ENCODE assay signal across 8 cellular contexts in the genomic region with DNA sequence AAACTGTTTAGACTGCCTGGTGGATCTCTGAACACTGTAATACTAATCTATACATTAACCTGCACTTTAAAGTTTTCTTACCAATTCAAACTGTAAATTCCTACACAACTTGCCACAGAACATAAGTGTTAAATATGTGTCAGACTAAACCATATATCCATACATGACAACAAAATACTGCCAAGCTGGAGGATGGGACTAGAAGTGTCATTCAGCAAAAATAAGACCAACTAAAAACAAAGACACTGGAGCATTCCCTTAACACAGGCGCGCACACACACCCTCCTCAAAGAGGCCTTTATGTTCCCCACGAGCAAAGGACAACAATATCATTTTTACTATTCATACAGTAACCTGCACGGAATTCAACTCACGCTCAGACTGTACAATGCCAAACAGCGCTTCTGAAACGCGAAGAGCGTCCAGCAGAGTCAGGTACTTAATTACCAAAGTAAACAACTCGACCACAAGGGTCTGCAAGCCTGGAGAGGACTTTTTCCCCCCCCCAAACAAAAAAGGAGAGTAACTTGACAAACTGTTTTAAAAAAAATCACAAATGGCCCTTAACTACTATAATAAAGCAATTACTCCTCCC. TPM values are rescaled to one million over a fixed set of nuclear protein-coding genes. Genes with fewer than 3 reads are reported as not detected.
A peak's percentile ranks its signal among the peaks of the same experiment; 100 is the strongest.
DNase-seq lines count a peak whose midpoint lies in the region; ATAC-seq and TF ChIP-seq lines count a peak whose summit lies in the region.

No MANE protein-coding gene starts in this region.

- no peak overlapping the region for H3K9ac ChIP-seq in trophoblast cell (ENCODE audit: low read length)

- POLR2A ChIA-PET in activated CD4-positive, alpha-beta T cell treated with anti-CD3 and anti-CD28 coated beads for 36 hours (lab: Charles Lee), result interaction anchor here (0.9 to 1.0 kb wide), 2 partner anchors 17 to 120 kb away, joined by 3 to 4 read pairs; a partner anchor contains a TSS

- no peak overlapping the region for H3K23ac ChIP-seq in trophoblast cell (ENCODE audit: low read length)

- peaks cover 7% of the 10 kb centered on the region for H3K79me1 ChIP-seq in trophoblast cell (ENCODE audit: low read length)

- H3K4me2 ChIP-seq in trophoblast cell (ENCODE audit: low read length), result peak overlapping the region; percentile 91

- H3K14ac ChIP-seq in trophoblast cell (ENCODE audit: low read length), result no peak overlapping the region

- peak overlapping the region; percentile 85 for H3K4ac ChIP-seq in trophoblast cell (ENCODE audit: low read depth, low read length)

- 0 to 2% methylated on average over 10 of the region's 10 CpGs for WGBS in esophagus squamous epithelium, 2 donors
- no CpG with 5 or more reads among the region's 10 CpGs for WGBS in trophoblast cell (ENCODE audit: extremely low coverage, insufficient coverage, insufficient read length)

- H3K4me1 ChIP-seq in SJCRH30 (peaks cover 5% of the 10 kb centered on the region; the same call in 1 of the 2 replicates), esophagus squamous epithelium (peaks cover 0 to 35% (median 15%) of the 10 kb centered on the region in 3 donors), trophoblast cell (ENCODE audit: control insufficient read depth in 1 of 2, insufficient read depth in 2 of 2, low read length in 2 of 2) (peaks cover 0 to 3% of the 10 kb centered on the region in 2 experiments)

- H2BK120ac ChIP-seq in trophoblast cell (ENCODE audit: insufficient read depth, low read length, poor library complexity), result no peak overlapping the region

- intact Hi-C loops in activated CD4-positive, alpha-beta T cell treated with anti-CD3 and anti-CD28 coated beads for 36 hours (cut with DNase I, micrococcal nuclease), result loop anchor here (1.0 to 2.0 kb wide), 2 partner anchors 70 to 120 kb away; a partner anchor contains a TSS
- intact Hi-C loops in esophagus squamous epithelium (cut with DNase I), result no loop called here

- H3K9me3 Mint-ChIP-seq in activated CD4-positive, alpha-beta T cell treated with anti-CD3 and anti-CD28 coated beads for 36 hours (ENCODE audit: low read depth), result no peaks in the 10 kb centered on the region

- H3K27me3 ChIP-seq in SJCRH30 (no peaks in the 10 kb centered on the region), esophagus squamous epithelium (no peaks in the 10 kb centered on the region), trophoblast cell (ENCODE audit: insufficient read depth, low read length) (no peaks in the 10 kb centered on the region)

- peaks cover 29% of the 10 kb centered on the region for H3K4me1 Mint-ChIP-seq in activated CD4-positive, alpha-beta T cell treated with anti-CD3 and anti-CD28 coated beads for 36 hours

- no peaks in the 10 kb centered on the region for H3K27me3 Mint-ChIP-seq in activated CD4-positive, alpha-beta T cell treated with anti-CD3 and anti-CD28 coated beads for 36 hours

- no peak overlapping the region for H2BK5ac ChIP-seq in trophoblast cell (ENCODE audit: low read depth, low read length, poor library complexity)

- peaks cover 14% of the 10 kb centered on the region for H3K79me2 ChIP-seq in trophoblast cell (ENCODE audit: control insufficient read depth, insufficient read depth, low read length, poor library complexity)

- no peaks in the 10 kb centered on the region for H3K36me3 ChIP-seq in SJCRH30
- no peaks in the 10 kb centered on the region for H3K36me3 ChIP-seq in esophagus squamous epithelium
- H3K36me3 ChIP-seq in trophoblast cell (ENCODE audit: control insufficient read depth in 1 of 2, insufficient read depth in 2 of 2, low read length in 2 of 2), result no peaks in the 10 kb centered on the region

- H4K91ac ChIP-seq in trophoblast cell (ENCODE audit: low read depth, low read length), result no peak overlapping the region

- no peak for TF ChIP-seq CTCF in esophagus squamous epithelium (IDR thresholded peaks at IDR 0.05)

- H3K4me3 ChIP-seq in SJCRH30 (peak overlapping the region; percentile 83), esophagus squamous epithelium (peak overlapping the region; percentile 70 to 99 (median 96)), trophoblast cell (ENCODE audit: low read depth, low read length) (no peak overlapping the region)

- H3K27ac Mint-ChIP-seq in activated CD4-positive, alpha-beta T cell treated with anti-CD3 and anti-CD28 coated beads for 36 hours, result peak overlapping the region; percentile 92

- H3K18ac ChIP-seq in trophoblast cell (ENCODE audit: low read length), result no peak overlapping the region

- no peak for TF ChIP-seq POLR2A in esophagus squamous epithelium (IDR thresholded peaks at IDR 0.05)

- H3K9me3 ChIP-seq in SJCRH30 (replicated peaks), result no peaks in the 10 kb centered on the region
- H3K9me3 ChIP-seq in esophagus squamous epithelium, result no peaks in the 10 kb centered on the region
- H3K9me3 ChIP-seq in trophoblast cell (ENCODE audit: insufficient read depth, low read depth, low read length), result no peaks in the 10 kb centered on the region

- H4K8ac ChIP-seq in trophoblast cell (ENCODE audit: low read depth, low read length), result no peak overlapping the region

- H3K36me3 Mint-ChIP-seq in activated CD4-positive, alpha-beta T cell treated with anti-CD3 and anti-CD28 coated beads for 36 hours (ENCODE audit: low read depth), result no peaks in the 10 kb centered on the region

- peak; percentile 13 for ATAC-seq in activated CD4-positive, alpha-beta T cell treated with anti-CD3 and anti-CD28 coated beads for 36 hours
- ATAC-seq in HG03378 (IDR thresholded peaks at IDR 0.05; ENCODE audit: unreplicated experiment), result no peak

- H3K4me3 Mint-ChIP-seq in activated CD4-positive, alpha-beta T cell treated with anti-CD3 and anti-CD28 coated beads for 36 hours, result peak overlapping the region; percentile 95

- H2AK5ac ChIP-seq in trophoblast cell (ENCODE audit: low read length), result no peak overlapping the region

- no peak overlapping the region for H4K12ac ChIP-seq in trophoblast cell (ENCODE audit: low read depth, low read length)

- no peak overlapping the region for H2AFZ ChIP-seq in trophoblast cell (ENCODE audit: insufficient read depth, low read length, poor library complexity)

- CTCF ChIA-PET in activated CD4-positive, alpha-beta T cell treated with anti-CD3 and anti-CD28 coated beads for 36 hours (lab: Charles Lee), result interaction anchor here (0.6 kb wide), 1 partner anchor 1317 kb away, joined by 3 read pairs; no protein-coding TSS in a partner anchor

- H3K27ac ChIP-seq in SJCRH30 (peak overlapping the region; percentile 46; the same call in 1 of the 2 replicates), esophagus squamous epithelium (peak overlapping the region; percentile 85 to 95 (median 93)), trophoblast cell (ENCODE audit: low read depth, low read length) (no peak overlapping the region)

- no peak overlapping the region for H2BK12ac ChIP-seq in trophoblast cell (ENCODE audit: low read length)

- no peak for DNase-seq in activated CD4-positive, alpha-beta T cell treated with anti-CD3 and anti-CD28 coated beads for 36 hours
- no peak for DNase-seq in activated CD4-positive, alpha-beta T cell treated with anti-CD3 and anti-CD28 coated beads for 4 hours
- DNase-seq in SJCRH30, result peak in 1 of 2 experiments; percentile 20
- DNase-seq in esophagus squamous epithelium (lab: John Stamatoyannopoulos, UW), result no peak
- DNase-seq in trophoblast cell, result peak in 1 of 2 donors; percentile 23
- DNase-seq in glomerular visceral epithelial cell (ENCODE audit: extremely low spot score), result no peak
- DNase-seq in activated gamma-delta T cell (lab: John Stamatoyannopoulos, UW), result no peak

RNA-seq across cellular contexts. Expression of a gene that starts 1.1 kb away (rescaled TPM):
- total RNA-seq in activated CD4-positive, alpha-beta T cell treated with anti-CD3 and anti-CD28 coated beads for 36 hours, result 10 to 100 TPM; 40.0 to 52.9 TPM
- 33.7 and 34.5 TPM in 2 replicates for total RNA-seq in SJCRH30 (2014; rRNA removed; shearing (Covaris generic))
- 10 to 100 TPM; 12.6 to 32.6 (median 25.4) TPM for total RNA-seq in esophagus squamous epithelium
- 42.5 and 46.0 TPM in 2 replicates for polyA plus RNA-seq in trophoblast cell (2013)
